11 cellular contexts compared by ENCODE assay signal in genomic region chr10:75910032-75910431, GRCh38.
DNase-seq lines count a peak whose midpoint lies in the region; ATAC-seq and TF ChIP-seq lines count a peak whose summit lies in the region.
"Had no signal": no experiment of that assay in that cellular context is flagged by ENCODE, and none has a peak within 500 bp of the region (broad histone marks: within the 10 kb centered on the region; RNA-seq: fewer than 3 reads in every experiment).

No MANE protein-coding gene starts in this region.

- ATAC-seq in left ventricle myocardium superior, result no peak
- no peak for ATAC-seq in HG03108 (IDR thresholded peaks at IDR 0.05; ENCODE audit: unreplicated experiment)

- H3K4me3 ChIP-seq in cardiac muscle cell (no peak overlapping the region), vagina (no peak overlapping the region), lower leg skin (ENCODE audit: low read depth, poor library complexity, severe bottlenecking) (no peak overlapping the region)

- TF ChIP-seq CTCF in cardiac muscle cell (IDR thresholded peaks at IDR 0.05; ENCODE audit: low read depth, low read length) (peak; percentile 60), vagina (IDR thresholded peaks at IDR 0.05) (peak in 2 of 3 experiments; percentile 3 to 55), lower leg skin (IDR thresholded peaks at IDR 0.05) (no peak)

- no peak for TF ChIP-seq POLR2A in vagina (IDR thresholded peaks at IDR 0.05)
- no peak for TF ChIP-seq POLR2A in lower leg skin (IDR thresholded peaks at IDR 0.05)

- intact Hi-C loops in left ventricle myocardium superior (cut with micrococcal nuclease), result loop anchor here (5.0 kb wide), 1 partner anchor 513 kb away; no protein-coding TSS in a partner anchor
- intact Hi-C loops in vagina (cut with DNase I), result no loop called here
- intact Hi-C loops in lower leg skin (cut with DNase I; ENCODE audit: low total_unique reads), result no loop called here

- H3K36me3 ChIP-seq in cardiac muscle cell (no peaks in the 10 kb centered on the region), vagina (no peaks in the 10 kb centered on the region)

- 59 to 61% methylated on average over 2 of the region's 2 CpGs for WGBS in lower leg skin, 2 donors

- H3K27ac ChIP-seq in cardiac muscle cell (no peak overlapping the region), vagina (no peak overlapping the region)

- DNase-seq in cardiac muscle cell (ENCODE audit: low read depth in 1 of 2, low spot score in 1 of 2), result peak in 1 of 2 donors; percentile 69
- DNase-seq in left ventricle myocardium superior, result no peak
- DNase-seq in astrocyte of the hippocampus (ENCODE audit: low read depth, low spot score), result peak; percentile 33
- peak; percentile 33 for DNase-seq in kidney tubule cell (ENCODE audit: low spot score)
- DNase-seq in vagina (ENCODE audit: extremely low spot score in 2 of 2), result no peak
- DNase-seq in lower leg skin (ENCODE audit: low spot score in 2 of 2), result no peak
- no peak for DNase-seq in HK-2 (ENCODE audit: unreplicated experiment)
- DNase-seq: CD4-positive, alpha-beta T cell; GOT3; NCI-H2227 treated with DMSO at 0.1 percent for 48 hours had no signal

- H3K4me1 ChIP-seq in cardiac muscle cell (ENCODE audit: low read depth) (peaks cover 6% of the 10 kb centered on the region), vagina (no peaks in the 10 kb centered on the region)

- H3K27me3 ChIP-seq in cardiac muscle cell (no peaks in the 10 kb centered on the region), vagina (no peaks in the 10 kb centered on the region)

- H3K9me3 ChIP-seq in cardiac muscle cell (ENCODE audit: low read depth) (no peaks in the 10 kb centered on the region), vagina (no peaks in the 10 kb centered on the region)

Comparison
In these comparisons a context has a peak if more than half of its experiments do, and no peak if none do; other contexts are left out.
1. DNase-seq: peak in astrocyte of the hippocampus (single experiment) and kidney tubule cell (single experiment); none in left ventricle myocardium superior (single experiment), vagina (0 of 2), lower leg skin (0 of 2) and HK-2 (single experiment).
2. CTCF ChIP-seq: peak in cardiac muscle cell (single experiment) and vagina (2 of 3); none in lower leg skin (0 of 3).